In genomic region chr6:52074155-52074554, GRCh38 we compare ENCODE assay signal across 29 cellular contexts. TPM values are rescaled to one million over a fixed set of nuclear protein-coding genes. Genes with fewer than 3 reads are reported as not detected.
DNase-seq lines count a peak whose midpoint lies in the region; ATAC-seq and TF ChIP-seq lines count a peak whose summit lies in the region.
"Had no signal": no experiment of that assay in that cellular context is flagged by ENCODE, and none has a peak within 500 bp of the region (broad histone marks: within the 10 kb centered on the region; RNA-seq: fewer than 3 reads in every experiment).

No MANE protein-coding gene starts in this region.

- peaks cover 9% of the 10 kb centered on the region; the same call in 1 of the 2 replicates for H3K4me1 ChIP-seq in PC-3 (ENCODE audit: insufficient read depth, low read length)

- H3K9ac ChIP-seq in PC-3 (ENCODE audit: low read length), result no peak overlapping the region
- H3K9ac ChIP-seq: BLaER1 had no signal

- CTCF ChIA-PET in PC-3 (lab: Charles Lee), result no interaction called here

- in situ Hi-C loops in Caki2 (cut with HindIII; ENCODE audit: low pct_unique_long_range_greater_than_20kb, low sequenced_read_pairs), result no loop called here

- no peaks in the 10 kb centered on the region for H3K36me3 ChIP-seq in PC-3 (ENCODE audit: low read depth, low read length)
- H3K36me3 ChIP-seq: BLaER1, MG63 had no signal

- H3F3A ChIP-seq in PC-3 (ENCODE audit: low read length, unreplicated experiment), result no peaks in the 10 kb centered on the region

- no peaks in the 10 kb centered on the region for H3K79me2 ChIP-seq in PC-3 (ENCODE audit: low read length)

- no peak overlapping the region for H3K4me3 ChIP-seq in PC-3 (ENCODE audit: low read length)
- H3K4me3 ChIP-seq: BLaER1, MG63, PC-9 had no signal

- H3K4me2 ChIP-seq in PC-3 (ENCODE audit: low read length), result no peak overlapping the region
- H3K4me2 ChIP-seq: BLaER1, PC-9 had no signal

- H4K20me1 ChIP-seq in PC-3 (ENCODE audit: low read length), result no peaks in the 10 kb centered on the region
- H4K20me1 ChIP-seq: BLaER1 had no signal

- TF ChIP-seq CTCF in PC-3 (conservative IDR thresholded peaks at IDR 0.05; ENCODE audit: low read depth, low read length), result no peak

- no peaks in the 10 kb centered on the region for H3K9me3 ChIP-seq in PC-3 (ENCODE audit: low read length)
- H3K9me3 ChIP-seq: BLaER1, MG63 had no signal

- BruUV-seq in PC-3 (replicated peaks; lab: Mats Ljungman, UMichigan), result no TSS peak

- no peak overlapping the region for H2AFZ ChIP-seq in PC-3 (ENCODE audit: low read length)
- H2AFZ ChIP-seq: PC-9 had no signal

- no peak overlapping the region for H3K27ac ChIP-seq in PC-3 (ENCODE audit: low read length)
- H3K27ac ChIP-seq: BLaER1, PC-9 had no signal

- DNase-seq in NCI-H2171 treated with DMSO at 0.1 percent for 48 hours (lab: John Stamatoyannopoulos, UW) (peak; percentile 11), NCI-H2171 (lab: John Stamatoyannopoulos, UW) (no peak), Caki2 (ENCODE audit: low read depth) (peak; percentile 62), PC-3 (peak; percentile 56), kidney tubule cell (ENCODE audit: low spot score) (peak; percentile 71), SK-N-DZ (ENCODE audit: low spot score) (no peak)
- DNase-seq in stimulated activated CD4-positive, alpha-beta T cell treated with anti-CD3 and anti-CD28 coated beads, Interleukin-2, amount 100 ng/mL, for 24 hours, result no peak
- DNase-seq: CD4-positive, CD25-positive, alpha-beta regulatory T cell; DMS79; EL; GDM1; KG1; MG63; NCI-H1417; NCI-H1694; NCI-H2029 treated with DMSO at 0.1 percent for 48 hours; NCI-H226; NCI-H510A; NCI-H748 treated with DMSO at 0.1 percent for 48 hours; NK-92 treated with Interleukin-12 subunit alpha and Interleukin-12 subunit beta, amount 100 ng/mL, for 24 hours; PC-9; RPMI8226; SHP77 had no signal

- intact Hi-C loops in PC-3 (cut with micrococcal nuclease), result no loop called here

- H3K27me3 ChIP-seq in PC-3 (ENCODE audit: low read length), result no peaks in the 10 kb centered on the region
- H3K27me3 ChIP-seq: BLaER1 had no signal

- ATAC-seq in PC-3, result no peak
- ATAC-seq in GM18907 (IDR thresholded peaks at IDR 0.05; ENCODE audit: unreplicated experiment), result no peak
- ATAC-seq: HCT116 had no signal

- H3K9me2 ChIP-seq in PC-3 (replicated peaks; ENCODE audit: low read length), result no peaks in the 10 kb centered on the region

- POLR2A ChIA-PET in PC-3 (lab: Charles Lee; ENCODE audit: unreplicated experiment), result no interaction called here

RNA-seq across cellular contexts. Expression of gene PKHD1, which starts 13.3 kb away (rescaled TPM):
- 3.4 and 4.2 TPM in 2 replicates for total RNA-seq in Caki2 (2014; rRNA removed; shearing (Covaris generic); ENCODE audit: low replicate concordance)
- total RNA-seq in PC-3 (2014; rRNA removed), result 0.40 and 0.52 TPM in 2 replicates
- not detected in 2 replicates for polyA plus RNA-seq in SK-N-DZ (2014; cell fraction: cytosol; rRNA removed)
- not detected in 2 replicates for polyA plus RNA-seq in SK-N-DZ (2014; cell fraction: nucleus; rRNA removed)
- total RNA-seq: A172; HT1080; PC-9; T-helper 1 cell treated with Interleukin-12 subunit alpha and Interleukin-12 subunit beta and Interleukin-4 antibody, amounts not matched to agents 30 ng/mL and 1 ng/mL, for 36 hours had no signal
- polyA plus RNA-seq: CD4-positive, CD25-positive, alpha-beta regulatory T cell had no signal

Comparison
In these comparisons a context has a peak if more than half of its experiments do, and no peak if none do; other contexts are left out.
1. DNase-seq: peak in NCI-H2171 treated with DMSO at 0.1 percent for 48 hours (single experiment), Caki2 (single experiment), PC-3 (single experiment) and kidney tubule cell (single experiment); none in NCI-H2171 (single experiment), SK-N-DZ (single experiment) and stimulated activated CD4-positive, alpha-beta T cell treated with anti-CD3 and anti-CD28 coated beads, Interleukin-2, amount 100 ng/mL, for 24 hours (0 of 2).